1 cellular context compared by ENCODE assay signal in genomic region chr4:75724867-75725724, GRCh38.
TF ChIP-seq lines count a peak whose summit lies in the region.

No MANE protein-coding gene starts in this region.

TF ChIP-seq in HepG2, 621 proteins besides CTCF, POLR2A, EP300 and RAD21 (continued from another document and continues in another):
- TF ChIP-seq ZNF513 (CRISPR knock-in tag; conservative IDR thresholded peaks at IDR 0.05), result 0 out of 2 replicates have a peak, but pooled peaks have one; percentile 4
- no peak for TF ChIP-seq BRF2 (CRISPR knock-in tag; IDR thresholded peaks at IDR 0.05)
- TF ChIP-seq ZNF44 (CRISPR knock-in tag; IDR thresholded peaks at IDR 0.05), result no peak; the same call in 1 of the 2 replicates
- TF ChIP-seq MAZ (IDR thresholded peaks at IDR 0.05; ENCODE audit: borderline replicate concordance, low read depth, low read length), result 0 out of 2 replicates have a peak, but pooled peaks have one; percentile 7
- no peak for TF ChIP-seq MAZ (CRISPR knock-in tag; IDR thresholded peaks at IDR 0.05; ENCODE audit: low read depth)
- TF ChIP-seq ZNF724P (CRISPR knock-in tag; IDR thresholded peaks at IDR 0.05; ENCODE audit: borderline replicate concordance), result 0 out of 2 replicates have a peak, but pooled peaks have one; percentile 16
- TF ChIP-seq SOX13 (IDR thresholded peaks at IDR 0.05), result no peak
- peak in 1 of 2 experiments; percentile 40; a peak in 1 of 4 replicates for TF ChIP-seq SOX13 (CRISPR knock-in tag; conservative IDR thresholded peaks at IDR 0.05 in 1 of 2, IDR thresholded peaks at IDR 0.05 in 1 of 2)
- peak; percentile 82; the same call in 1 of the 2 replicates for TF ChIP-seq NRL (CRISPR knock-in tag; IDR thresholded peaks at IDR 0.05; ENCODE audit: borderline replicate concordance)
- TF ChIP-seq, protein P1, sequence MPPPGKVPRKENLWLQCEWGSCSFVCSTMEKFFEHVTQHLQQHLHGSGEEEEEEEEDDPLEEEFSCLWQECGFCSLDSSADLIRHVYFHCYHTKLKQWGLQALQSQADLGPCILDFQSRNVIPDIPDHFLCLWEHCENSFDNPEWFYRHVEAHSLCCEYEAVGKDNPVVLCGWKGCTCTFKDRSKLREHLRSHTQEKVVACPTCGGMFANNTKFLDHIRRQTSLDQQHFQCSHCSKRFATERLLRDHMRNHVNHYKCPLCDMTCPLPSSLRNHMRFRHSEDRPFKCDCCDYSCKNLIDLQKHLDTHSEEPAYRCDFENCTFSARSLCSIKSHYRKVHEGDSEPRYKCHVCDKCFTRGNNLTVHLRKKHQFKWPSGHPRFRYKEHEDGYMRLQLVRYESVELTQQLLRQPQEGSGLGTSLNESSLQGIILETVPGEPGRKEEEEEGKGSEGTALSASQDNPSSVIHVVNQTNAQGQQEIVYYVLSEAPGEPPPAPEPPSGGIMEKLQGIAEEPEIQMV (CRISPR knock-in tag; IDR thresholded peaks at IDR 0.05; ENCODE audit: low read depth), result no peak
- TF ChIP-seq HMGXB3 (CRISPR knock-in tag; IDR thresholded peaks at IDR 0.05; ENCODE audit: borderline replicate concordance), result peak; percentile 25; the same call in 1 of the 2 replicates
- TF ChIP-seq, protein P2, sequence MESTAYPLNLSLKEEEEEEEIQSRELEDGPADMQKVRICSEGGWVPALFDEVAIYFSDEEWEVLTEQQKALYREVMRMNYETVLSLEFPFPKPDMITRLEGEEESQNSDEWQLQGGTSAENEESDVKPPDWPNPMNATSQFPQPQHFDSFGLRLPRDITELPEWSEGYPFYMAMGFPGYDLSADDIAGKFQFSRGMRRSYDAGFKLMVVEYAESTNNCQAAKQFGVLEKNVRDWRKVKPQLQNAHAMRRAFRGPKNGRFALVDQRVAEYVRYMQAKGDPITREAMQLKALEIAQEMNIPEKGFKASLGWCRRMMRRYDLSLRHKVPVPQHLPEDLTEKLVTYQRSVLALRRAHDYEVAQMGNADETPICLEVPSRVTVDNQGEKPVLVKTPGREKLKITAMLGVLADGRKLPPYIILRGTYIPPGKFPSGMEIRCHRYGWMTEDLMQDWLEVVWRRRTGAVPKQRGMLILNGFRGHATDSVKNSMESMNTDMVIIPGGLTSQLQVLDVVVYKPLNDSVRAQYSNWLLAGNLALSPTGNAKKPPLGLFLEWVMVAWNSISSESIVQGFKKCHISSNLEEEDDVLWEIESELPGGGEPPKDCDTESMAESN (CRISPR knock-in tag; conservative IDR thresholded peaks at IDR 0.05), result peak; percentile 18
- no peak for TF ChIP-seq ZNF547 (CRISPR knock-in tag; IDR thresholded peaks at IDR 0.05)
- no peak for TF ChIP-seq KAT2B (IDR thresholded peaks at IDR 0.05; ENCODE audit: borderline replicate concordance, low read depth, low read length)
- TF ChIP-seq, protein P3, sequence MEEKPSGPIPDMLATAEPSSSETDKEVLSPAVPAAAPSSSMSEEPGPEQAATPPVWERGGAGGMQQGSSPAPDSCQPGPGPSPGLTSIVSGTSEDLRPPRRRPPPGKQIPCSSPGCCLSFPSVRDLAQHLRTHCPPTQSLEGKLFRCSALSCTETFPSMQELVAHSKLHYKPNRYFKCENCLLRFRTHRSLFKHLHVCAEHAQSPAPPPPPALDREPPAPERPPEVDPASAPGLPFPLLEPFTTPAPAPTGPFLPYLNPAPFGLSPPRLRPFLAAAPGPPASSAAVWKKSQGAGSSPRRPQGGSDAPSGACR (CRISPR knock-in tag; IDR thresholded peaks at IDR 0.05), result no peak
- TF ChIP-seq, protein P4, sequence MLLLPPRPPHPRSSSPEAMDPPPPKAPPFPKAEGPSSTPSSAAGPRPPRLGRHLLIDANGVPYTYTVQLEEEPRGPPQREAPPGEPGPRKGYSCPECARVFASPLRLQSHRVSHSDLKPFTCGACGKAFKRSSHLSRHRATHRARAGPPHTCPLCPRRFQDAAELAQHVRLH (CRISPR knock-in tag; IDR thresholded peaks at IDR 0.05; ENCODE audit: borderline replicate concordance, low read depth), result peak; percentile 20; the same call in 1 of the 2 replicates
- peak; percentile 82 for TF ChIP-seq PTBP1 (IDR thresholded peaks at IDR 0.05; ENCODE audit: low read depth, low read length, poor library complexity, severe bottlenecking)
- 0 out of 2 replicates have a peak, but pooled peaks have one; percentile 49 for TF ChIP-seq ZNF296 (CRISPR knock-in tag; conservative IDR thresholded peaks at IDR 0.05)
- TF ChIP-seq GPN1 (CRISPR knock-in tag; IDR thresholded peaks at IDR 0.05; ENCODE audit: borderline replicate concordance), result no peak
- TF ChIP-seq FOXK1 (CRISPR knock-in tag; IDR thresholded peaks at IDR 0.05; ENCODE audit: borderline replicate concordance, low read depth), result no peak
- TF ChIP-seq TSC22D2 (CRISPR knock-in tag; IDR thresholded peaks at IDR 0.05; ENCODE audit: borderline replicate concordance), result no peak; the same call in 1 of the 2 replicates
- no peak for TF ChIP-seq ZNF124 (CRISPR knock-in tag; IDR thresholded peaks at IDR 0.05)
- TF ChIP-seq MTA1 (CRISPR knock-in tag; IDR thresholded peaks at IDR 0.05; ENCODE audit: borderline replicate concordance), result 0 out of 2 replicates have a peak, but pooled peaks have one; percentile 9
- peak; percentile 56; the same call in 1 of the 2 replicates for TF ChIP-seq ZNF749 (CRISPR knock-in tag; IDR thresholded peaks at IDR 0.05; ENCODE audit: borderline replicate concordance)
- 0 out of 2 replicates have a peak, but pooled peaks have one; percentile 12 for TF ChIP-seq ZNF343 (CRISPR knock-in tag; IDR thresholded peaks at IDR 0.05)
- TF ChIP-seq KLF9 (CRISPR knock-in tag; IDR thresholded peaks at IDR 0.05; ENCODE audit: low read depth), result peak; percentile 43; the same call in 1 of the 2 replicates
- TF ChIP-seq ZNF629 (CRISPR knock-in tag; conservative IDR thresholded peaks at IDR 0.05), result 0 out of 2 replicates have a peak, but pooled peaks have one; percentile 27
- peak; percentile 42; the same call in 1 of the 2 replicates for TF ChIP-seq MXD1 (CRISPR knock-in tag; IDR thresholded peaks at IDR 0.05)
- 0 out of 2 replicates have a peak, but pooled peaks have one; percentile 49 for TF ChIP-seq ZC3H13 (CRISPR knock-in tag; IDR thresholded peaks at IDR 0.05)
- TF ChIP-seq, protein P5, sequence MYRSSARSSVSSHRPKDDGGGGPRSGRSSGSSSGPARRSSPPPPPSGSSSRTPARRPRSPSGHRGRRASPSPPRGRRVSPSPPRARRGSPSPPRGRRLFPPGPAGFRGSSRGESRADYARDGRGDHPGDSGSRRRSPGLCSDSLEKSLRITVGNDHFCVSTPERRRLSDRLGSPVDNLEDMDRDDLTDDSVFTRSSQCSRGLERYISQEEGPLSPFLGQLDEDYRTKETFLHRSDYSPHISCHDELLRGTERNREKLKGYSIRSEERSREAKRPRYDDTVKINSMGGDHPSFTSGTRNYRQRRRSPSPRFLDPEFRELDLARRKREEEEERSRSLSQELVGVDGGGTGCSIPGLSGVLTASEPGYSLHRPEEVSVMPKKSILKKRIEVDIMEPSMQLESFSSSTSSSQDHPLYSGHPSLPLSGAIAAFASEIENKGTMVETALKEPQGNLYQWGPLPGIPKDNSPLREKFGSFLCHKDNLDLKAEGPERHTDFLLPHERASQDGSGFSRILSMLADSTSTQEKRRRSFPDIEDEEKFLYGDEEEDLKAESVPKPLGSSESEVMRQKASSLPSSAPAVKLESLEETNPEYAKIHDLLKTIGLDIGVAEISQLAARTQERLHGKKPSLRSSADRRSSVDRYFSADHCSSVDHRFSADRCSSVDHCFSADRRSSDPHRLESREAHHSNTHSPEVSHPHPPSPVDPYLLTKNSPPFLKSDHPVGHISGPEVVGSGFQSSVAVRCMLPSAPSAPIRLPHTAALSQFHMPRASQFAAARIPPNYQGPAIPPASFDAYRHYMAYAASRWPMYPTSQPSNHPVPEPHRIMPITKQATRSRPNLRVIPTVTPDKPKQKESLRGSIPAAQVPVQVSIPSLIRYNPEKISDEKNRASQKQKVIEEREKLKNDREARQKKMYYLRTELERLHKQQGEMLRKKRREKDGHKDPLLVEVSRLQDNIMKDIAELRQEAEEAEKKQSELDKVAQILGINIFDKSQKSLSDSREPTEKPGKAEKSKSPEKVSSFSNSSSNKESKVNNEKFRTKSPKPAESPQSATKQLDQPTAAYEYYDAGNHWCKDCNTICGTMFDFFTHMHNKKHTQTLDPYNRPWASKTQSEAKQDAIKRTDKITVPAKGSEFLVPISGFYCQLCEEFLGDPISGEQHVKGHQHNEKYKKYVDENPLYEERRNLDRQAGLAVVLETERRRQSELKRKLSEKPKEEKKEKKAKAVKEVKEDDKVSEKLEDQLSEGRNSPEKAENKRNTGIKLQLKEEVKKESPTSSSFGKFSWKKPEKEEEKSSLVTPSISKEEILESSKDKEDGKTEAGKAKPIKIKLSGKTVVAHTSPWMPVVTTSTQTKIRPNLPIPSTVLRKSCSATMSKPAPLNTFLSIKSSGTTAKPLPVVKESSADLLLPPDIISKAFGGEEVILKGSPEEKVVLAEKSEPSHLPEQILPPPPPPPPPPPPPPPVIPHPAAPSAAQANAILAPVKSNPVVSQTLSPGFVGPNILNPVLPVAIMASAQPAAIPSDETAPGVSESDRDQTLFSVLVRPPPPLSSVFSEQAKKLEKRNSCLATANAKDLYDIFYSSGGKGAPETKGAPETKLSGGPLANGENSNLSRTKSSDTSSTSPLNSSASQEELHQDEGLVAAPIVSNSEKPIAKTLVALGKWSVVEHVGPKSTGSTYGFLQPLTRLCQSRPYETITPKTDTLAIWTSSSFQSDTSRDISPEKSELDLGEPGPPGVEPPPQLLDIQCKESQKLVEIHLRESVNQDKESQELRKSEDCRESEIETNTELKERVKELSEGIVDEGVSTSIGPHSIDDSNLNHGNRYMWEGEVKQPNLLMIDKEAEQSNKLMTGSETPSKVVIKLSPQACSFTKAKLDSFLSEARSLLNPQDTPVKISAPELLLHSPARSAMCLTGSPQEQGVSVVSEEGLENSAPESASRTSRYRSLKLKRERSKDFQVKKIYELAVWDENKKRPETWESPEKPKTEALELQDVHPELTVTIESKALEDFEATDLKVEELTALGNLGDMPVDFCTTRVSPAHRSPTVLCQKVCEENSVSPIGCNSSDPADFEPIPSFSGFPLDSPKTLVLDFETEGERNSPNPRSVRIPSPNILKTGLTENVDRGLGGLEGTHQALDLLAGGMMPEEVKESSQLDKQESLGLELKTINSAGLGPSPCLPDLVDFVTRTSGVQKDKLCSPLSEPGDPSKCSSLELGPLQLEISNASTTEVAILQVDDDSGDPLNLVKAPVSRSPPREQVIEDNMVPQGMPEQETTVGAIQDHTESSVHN (CRISPR knock-in tag; IDR thresholded peaks at IDR 0.05), result no peak
- TF ChIP-seq, protein P6, sequence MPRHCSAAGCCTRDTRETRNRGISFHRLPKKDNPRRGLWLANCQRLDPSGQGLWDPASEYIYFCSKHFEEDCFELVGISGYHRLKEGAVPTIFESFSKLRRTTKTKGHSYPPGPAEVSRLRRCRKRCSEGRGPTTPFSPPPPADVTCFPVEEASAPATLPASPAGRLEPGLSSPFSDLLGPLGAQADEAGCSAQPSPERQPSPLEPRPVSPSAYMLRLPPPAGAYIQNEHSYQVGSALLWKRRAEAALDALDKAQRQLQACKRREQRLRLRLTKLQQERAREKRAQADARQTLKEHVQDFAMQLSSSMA (CRISPR knock-in tag; IDR thresholded peaks at IDR 0.05), result 0 out of 2 replicates have a peak, but pooled peaks have one; percentile 75
- TF ChIP-seq U2AF1 (optimal IDR thresholded peaks at IDR 0.05; ENCODE audit: low read depth, low read length), result peak; percentile 22
- TF ChIP-seq RBFOX2 (IDR thresholded peaks at IDR 0.05; ENCODE audit: low read depth, low read length), result peak; percentile 94
- peak; percentile 43 for TF ChIP-seq YEATS4 (CRISPR knock-in tag; IDR thresholded peaks at IDR 0.05; ENCODE audit: borderline replicate concordance)
- 0 out of 2 replicates have a peak, but pooled peaks have one; percentile 56 for TF ChIP-seq REXO4 (CRISPR knock-in tag; IDR thresholded peaks at IDR 0.05; ENCODE audit: borderline replicate concordance)
